25 cellular contexts compared by ENCODE assay signal in genomic region chrX:69144854-69145253, GRCh38. TPM values are rescaled to one million over a fixed set of nuclear protein-coding genes. Genes with fewer than 3 reads are reported as not detected.
DNase-seq lines count a peak whose midpoint lies in the region; ATAC-seq and TF ChIP-seq lines count a peak whose summit lies in the region.
"Had no signal": no experiment of that assay in that cellular context is flagged by ENCODE, and none has a peak within 500 bp of the region (broad histone marks: within the 10 kb centered on the region; RNA-seq: fewer than 3 reads in every experiment).

No MANE protein-coding gene starts in this region.

- no peak for ATAC-seq in HG02798 (IDR thresholded peaks at IDR 0.05; ENCODE audit: poor library complexity, unreplicated experiment)
- ATAC-seq: Panc1 had no signal

- H3K36me3 Mint-ChIP-seq in Calu3 (ENCODE audit: insufficient read depth, unreplicated experiment) (peaks cover 4% of the 10 kb centered on the region), nephron (ENCODE audit: low read depth) (no peaks in the 10 kb centered on the region)
- H3K36me3 Mint-ChIP-seq: IgD-negative memory B cell had no signal

- CTCF ChIA-PET in Calu3 (lab: Charles Lee) = no interaction called here

- no peaks in the 10 kb centered on the region for H3K4me1 ChIP-seq in osteoblast (ENCODE audit: insufficient read depth, low read length)
- H3K4me1 ChIP-seq: BLaER1 had no signal

- no TSS peak for BruUV-seq in Calu3 (replicated peaks; lab: Mats Ljungman, UMichigan)

- H3K27me3 Mint-ChIP-seq in Calu3 (ENCODE audit: unreplicated experiment) (no peaks in the 10 kb centered on the region), nephron (ENCODE audit: low read depth) (peaks cover under 1% of the 10 kb centered on the region)
- H3K27me3 Mint-ChIP-seq: IgD-negative memory B cell had no signal

- no peak overlapping the region for H3K4me3 Mint-ChIP-seq in Calu3 (ENCODE audit: low read depth, unreplicated experiment)
- no peak overlapping the region for H3K4me3 Mint-ChIP-seq in nephron
- H3K4me3 Mint-ChIP-seq: CD4-positive, alpha-beta T cell; H9; HFFc6; IgD-negative memory B cell had no signal

- no peaks in the 10 kb centered on the region for H3K79me2 ChIP-seq in osteoblast (ENCODE audit: insufficient read depth, low read length)

- no peak overlapping the region for H3K4me2 ChIP-seq in osteoblast (ENCODE audit: insufficient read depth, low read length)
- H3K4me2 ChIP-seq: BLaER1, KMS-11 had no signal

- H3K4me1 Mint-ChIP-seq in Calu3 (ENCODE audit: low read depth, unreplicated experiment) (peaks cover 25% of the 10 kb centered on the region), nephron (peaks cover 51% of the 10 kb centered on the region)
- H3K4me1 Mint-ChIP-seq: IgD-negative memory B cell had no signal

- peaks cover 27% of the 10 kb centered on the region for H3K27me3 ChIP-seq in osteoblast (ENCODE audit: insufficient read depth, low read length)

- H3K4me3 ChIP-seq in osteoblast (ENCODE audit: insufficient read depth, low read length) = no peak overlapping the region
- H3K4me3 ChIP-seq: BLaER1, GM23248 had no signal

- intact Hi-C loops in Calu3 (cut with micrococcal nuclease; ENCODE audit: unreplicated experiment) = no loop called here

- no peaks in the 10 kb centered on the region for H4K20me1 ChIP-seq in osteoblast (ENCODE audit: insufficient read depth, low read length)
- H4K20me1 ChIP-seq: BLaER1 had no signal

- TF ChIP-seq CTCF in Calu3 (IDR thresholded peaks at IDR 0.05; ENCODE audit: unreplicated experiment) = no peak
- no peak for TF ChIP-seq CTCF in nephron (IDR thresholded peaks at IDR 0.05; ENCODE audit: unreplicated experiment in 3 of 3)
- TF ChIP-seq CTCF in osteoblast (IDR thresholded peaks at IDR 0.05; ENCODE audit: extremely low read depth, low read depth, low read length) = no peak

- H3K27ac Mint-ChIP-seq in Calu3 (ENCODE audit: unreplicated experiment) (peak overlapping the region; percentile 47), nephron (peak overlapping the region; percentile 74 to 98 (median 80))
- H3K27ac Mint-ChIP-seq: CD4-positive, alpha-beta T cell; H9; HFFc6; IgD-negative memory B cell had no signal

- no peak overlapping the region for H3K27ac ChIP-seq in osteoblast (ENCODE audit: low read depth, low read length)
- H3K27ac ChIP-seq: BLaER1, GM23248, KMS-11 had no signal

- H2AFZ ChIP-seq in osteoblast (ENCODE audit: low read length) = no peak overlapping the region
- H2AFZ ChIP-seq: GM23248 had no signal

- H3K9me3 Mint-ChIP-seq in Calu3 (ENCODE audit: low read depth, unreplicated experiment) (no peaks in the 10 kb centered on the region), nephron (peaks cover 2% of the 10 kb centered on the region)
- H3K9me3 Mint-ChIP-seq: CD4-positive, alpha-beta T cell; HFFc6 had no signal

- H3K9me3 ChIP-seq in osteoblast (ENCODE audit: low read depth, low read length) = no peaks in the 10 kb centered on the region
- H3K9me3 ChIP-seq: BLaER1 had no signal

- DNase-seq in Calu3 (no peak), NCI-H69 (lab: John Stamatoyannopoulos, UW) (peak; percentile 24), osteoblast (ENCODE audit: insufficient read length, low spot score, missing footprints) (peak; percentile 59), RKO (ENCODE audit: low spot score) (no peak), NCI-H510A (lab: John Stamatoyannopoulos, UW) (no peak), CD1c-positive myeloid dendritic cell (ENCODE audit: extremely low spot score) (no peak)
- DNase-seq: CD4-positive, alpha-beta T cell; GM23248; H9; HFFc6; MM.1S; NCI-H1092; NCI-H1417 treated with DMSO at 0.1 percent for 48 hours; NCI-H1694 treated with DMSO at 0.1 percent for 48 hours; NCI-H2081; NCI-H2171 treated with DMSO at 0.1 percent for 48 hours; NCI-H446; NCI-H526 treated with DMSO at 0.1 percent for 48 hours; SHP77 treated with DMSO at 0.1 percent for 48 hours had no signal

- H3K36me3 ChIP-seq in osteoblast (ENCODE audit: insufficient read depth, low read length) = no peaks in the 10 kb centered on the region
- H3K36me3 ChIP-seq: BLaER1 had no signal

RNA-seq across cellular contexts. Expression of gene PJA1, which starts 20.4 kb away (rescaled TPM):
- total RNA-seq in Calu3 (2022) (45.6 and 53.8 TPM in 2 replicates), osteoblast (19.4 and 21.0 TPM in 2 replicates)

Comparison
In these comparisons a context has a peak if more than half of its experiments do, and no peak if none do; other contexts are left out.
1. DNase-seq: peak in NCI-H69 (single experiment) and osteoblast (single experiment); none in Calu3 (single experiment), RKO (single experiment), NCI-H510A (single experiment) and CD1c-positive myeloid dendritic cell (single experiment).